ENCODE assay signal across 19 cellular contexts in the genomic region with DNA sequence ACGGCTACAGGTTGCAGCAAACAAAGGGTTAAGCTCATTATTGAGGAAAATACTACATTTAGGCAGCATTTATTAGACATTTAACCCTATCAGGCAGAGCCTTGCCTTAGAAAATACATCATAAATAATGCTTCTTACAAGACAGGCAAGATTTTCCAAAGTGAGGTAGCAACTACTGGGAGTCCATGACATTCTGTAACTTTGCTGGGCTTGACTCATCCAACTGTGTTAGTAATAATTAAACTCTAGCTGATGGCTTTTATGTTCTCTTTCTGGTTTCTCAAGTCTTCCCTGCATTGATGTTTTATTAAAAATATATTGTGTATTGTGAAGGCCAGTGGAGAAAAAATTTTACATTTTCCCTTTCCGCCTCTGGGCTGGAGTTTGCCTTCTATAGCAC.
A peak's percentile ranks its signal among the peaks of the same experiment; 100 is the strongest.
DNase-seq lines count a peak whose midpoint lies in the region; ATAC-seq and TF ChIP-seq lines count a peak whose summit lies in the region.
"Had no signal": no experiment of that assay in that cellular context is flagged by ENCODE, and none has a peak within 500 bp of the region (broad histone marks: within the 10 kb centered on the region; RNA-seq: fewer than 3 reads in every experiment).

No MANE protein-coding gene starts in this region.

- H4K8ac ChIP-seq in mesenchymal stem cell (ENCODE audit: low read length): no peak overlapping the region

- intact Hi-C loops in body of pancreas (cut with DNase I): no loop called here

- peaks cover 6% of the 10 kb centered on the region for H3K4me1 Mint-ChIP-seq in neural progenitor cell

- TF ChIP-seq POLR2A in body of pancreas (IDR thresholded peaks at IDR 0.05): no peak

- no peak overlapping the region for H2BK12ac ChIP-seq in mesenchymal stem cell (ENCODE audit: low read length in 2 of 2)

- peaks cover 2% of the 10 kb centered on the region for H3K9me3 Mint-ChIP-seq in neural progenitor cell

- H3K4me3 Mint-ChIP-seq in neural progenitor cell: no peak overlapping the region

- no peak overlapping the region for H4K91ac ChIP-seq in mesenchymal stem cell (ENCODE audit: low read length)

- H3K9ac ChIP-seq in mesenchymal stem cell (ENCODE audit: low read length) (no peak overlapping the region), neural progenitor cell (no peak overlapping the region)

- no peaks in the 10 kb centered on the region for H3K27me3 Mint-ChIP-seq in neural progenitor cell (ENCODE audit: insufficient read depth, low read depth)

- no peak overlapping the region for H3K4ac ChIP-seq in mesenchymal stem cell (ENCODE audit: low read depth in 1 of 2, low read length in 2 of 2)

- H3F3A ChIP-seq in neural progenitor cell (ENCODE audit: low read depth): no peaks in the 10 kb centered on the region

- H2BK5ac ChIP-seq in mesenchymal stem cell (ENCODE audit: low read depth, low read length, poor library complexity, severe bottlenecking): peak overlapping the region; percentile 87

- H2AFZ ChIP-seq in mesenchymal stem cell (ENCODE audit: low read depth, low read length) (no peak overlapping the region), neural progenitor cell (replicated peaks) (no peak overlapping the region)

- H3K4me3 ChIP-seq in fibroblast of villous mesenchyme (ENCODE audit: low read depth, low read length) (no peak overlapping the region), mesenchymal stem cell (ENCODE audit: insufficient read depth in 1 of 2, low read depth in 1 of 2, low read length in 2 of 2) (no peak overlapping the region), body of pancreas (no peak overlapping the region), neural progenitor cell (no peak overlapping the region)
- H3K4me3 ChIP-seq: A549, SJSA1 had no signal

- H3K79me2 ChIP-seq in neural progenitor cell (ENCODE audit: low read depth): no peaks in the 10 kb centered on the region

- H3K27me3 ChIP-seq in mesenchymal stem cell (ENCODE audit: control insufficient read depth in 1 of 2, insufficient read depth in 1 of 2, low read length in 2 of 2) (peaks cover 0 to 19% of the 10 kb centered on the region in 2 experiments), body of pancreas (no peaks in the 10 kb centered on the region), neural progenitor cell (no peaks in the 10 kb centered on the region)
- H3K27me3 ChIP-seq: BE2C, SJSA1 had no signal

- ATAC-seq in body of pancreas: no peak
- no peak for ATAC-seq in HG02884 (IDR thresholded peaks at IDR 0.05; ENCODE audit: unreplicated experiment)
- ATAC-seq: A549, Right ventricle myocardium inferior had no signal

- TF ChIP-seq CTCF in fibroblast of villous mesenchyme (IDR thresholded peaks at IDR 0.05; ENCODE audit: insufficient read depth, low read depth, low read length) (no peak), body of pancreas (IDR thresholded peaks at IDR 0.05) (no peak), neural progenitor cell (IDR thresholded peaks at IDR 0.05) (no peak)

- H3K79me1 ChIP-seq in mesenchymal stem cell (replicated peaks; ENCODE audit: low read length, poor library complexity, severe bottlenecking): peaks cover 9% of the 10 kb centered on the region

- H3K4me1 ChIP-seq in mesenchymal stem cell (ENCODE audit: control insufficient read depth, insufficient read depth, low read depth, low read length): peaks cover 9% of the 10 kb centered on the region
- peaks cover 16% of the 10 kb centered on the region for H3K4me1 ChIP-seq in body of pancreas
- no peaks in the 10 kb centered on the region for H3K4me1 ChIP-seq in neural progenitor cell
- H3K4me1 ChIP-seq: A549, BE2C, SJSA1 had no signal

- H3K27ac ChIP-seq in mesenchymal stem cell (ENCODE audit: low read length, poor library complexity, severe bottlenecking) (peak overlapping the region; percentile 95), body of pancreas (no peak overlapping the region), neural progenitor cell (no peak overlapping the region)
- H3K27ac ChIP-seq: A549, SJSA1 had no signal

- H3K18ac ChIP-seq in mesenchymal stem cell (ENCODE audit: low read depth in 1 of 2, low read length in 2 of 2): peak overlapping the region in 1 of 2 experiments; percentile 41

- H3K9me3 ChIP-seq in mesenchymal stem cell (ENCODE audit: control insufficient read depth, low read length): no peaks in the 10 kb centered on the region
- no peaks in the 10 kb centered on the region for H3K9me3 ChIP-seq in body of pancreas
- no peaks in the 10 kb centered on the region for H3K9me3 ChIP-seq in neural progenitor cell (ENCODE audit: low read depth)
- H3K9me3 ChIP-seq: A549, BE2C, SJSA1 had no signal

- no peaks in the 10 kb centered on the region for H3K36me3 ChIP-seq in mesenchymal stem cell (ENCODE audit: control insufficient read depth in 1 of 2, insufficient read depth in 2 of 2, low read depth in 1 of 2, low read length in 2 of 2)
- H3K36me3 ChIP-seq in body of pancreas (replicated peaks in 1 of 2; ENCODE audit: insufficient read depth in 1 of 2, low read depth in 2 of 2): no peaks in the 10 kb centered on the region
- H3K36me3 ChIP-seq in neural progenitor cell: no peaks in the 10 kb centered on the region
- H3K36me3 ChIP-seq: BE2C, SJSA1 had no signal

- no peaks in the 10 kb centered on the region for H3K36me3 Mint-ChIP-seq in neural progenitor cell

- no peak overlapping the region for H2BK15ac ChIP-seq in mesenchymal stem cell (ENCODE audit: low read depth, poor library complexity, severe bottlenecking)

- H3K14ac ChIP-seq in mesenchymal stem cell (ENCODE audit: low read length in 2 of 2): no peak overlapping the region

- H3K23ac ChIP-seq in mesenchymal stem cell (ENCODE audit: low read length in 2 of 2): no peak overlapping the region

- H3K4me2 ChIP-seq in mesenchymal stem cell (ENCODE audit: low read length, poor library complexity, severe bottlenecking) (peak overlapping the region; percentile 44), neural progenitor cell (no peak overlapping the region)
- H3K4me2 ChIP-seq: A549 had no signal

- no peak overlapping the region for H2BK120ac ChIP-seq in mesenchymal stem cell (ENCODE audit: low read depth, low read length)

- peak; percentile 58 for DNase-seq in ELR (ENCODE audit: low read depth)
- peak; percentile 3 for DNase-seq in NCI-H69 (lab: John Stamatoyannopoulos, UW)
- peak; percentile 29 for DNase-seq in fibroblast of villous mesenchyme (ENCODE audit: low read depth)
- DNase-seq in mesenchymal stem cell: peak; percentile 77
- no peak for DNase-seq in NCI-H446 (lab: John Stamatoyannopoulos, UW)
- DNase-seq in body of pancreas: no peak
- no peak for DNase-seq in neural progenitor cell (ENCODE audit: low spot score)
- DNase-seq: BE2C, DMS79, KBM-7, MV-4-11, NCI-H1105 treated with DMSO at 0.1 percent for 48 hours, NCI-H2029 treated with DMSO at 0.1 percent for 48 hours, NCI-H226, NCI-H524 treated with DMSO at 0.1 percent for 48 hours had no signal

- WGBS in mesenchymal stem cell: 100% methylated on average over 1 of the region's 2 CpGs
- WGBS in body of pancreas, 2 donors: 62 to 71% methylated on average over 2 of the region's 2 CpGs

- no peak overlapping the region for H3K27ac Mint-ChIP-seq in neural progenitor cell

- peak overlapping the region; percentile 99 for H2AK5ac ChIP-seq in mesenchymal stem cell (ENCODE audit: low read length, severe bottlenecking)

- H4K20me1 ChIP-seq in neural progenitor cell (ENCODE audit: low read depth): no peaks in the 10 kb centered on the region

Comparison
In these comparisons a context has a peak if more than half of its experiments do, and no peak if none do; other contexts are left out.
1. DNase-seq: peak in ELR (single experiment), NCI-H69 (single experiment), fibroblast of villous mesenchyme (single experiment) and mesenchymal stem cell (single experiment); none in NCI-H446 (0 of 2), body of pancreas (0 of 4) and neural progenitor cell (single experiment).